14 cellular contexts compared by ENCODE assay signal in the genomic region with DNA sequence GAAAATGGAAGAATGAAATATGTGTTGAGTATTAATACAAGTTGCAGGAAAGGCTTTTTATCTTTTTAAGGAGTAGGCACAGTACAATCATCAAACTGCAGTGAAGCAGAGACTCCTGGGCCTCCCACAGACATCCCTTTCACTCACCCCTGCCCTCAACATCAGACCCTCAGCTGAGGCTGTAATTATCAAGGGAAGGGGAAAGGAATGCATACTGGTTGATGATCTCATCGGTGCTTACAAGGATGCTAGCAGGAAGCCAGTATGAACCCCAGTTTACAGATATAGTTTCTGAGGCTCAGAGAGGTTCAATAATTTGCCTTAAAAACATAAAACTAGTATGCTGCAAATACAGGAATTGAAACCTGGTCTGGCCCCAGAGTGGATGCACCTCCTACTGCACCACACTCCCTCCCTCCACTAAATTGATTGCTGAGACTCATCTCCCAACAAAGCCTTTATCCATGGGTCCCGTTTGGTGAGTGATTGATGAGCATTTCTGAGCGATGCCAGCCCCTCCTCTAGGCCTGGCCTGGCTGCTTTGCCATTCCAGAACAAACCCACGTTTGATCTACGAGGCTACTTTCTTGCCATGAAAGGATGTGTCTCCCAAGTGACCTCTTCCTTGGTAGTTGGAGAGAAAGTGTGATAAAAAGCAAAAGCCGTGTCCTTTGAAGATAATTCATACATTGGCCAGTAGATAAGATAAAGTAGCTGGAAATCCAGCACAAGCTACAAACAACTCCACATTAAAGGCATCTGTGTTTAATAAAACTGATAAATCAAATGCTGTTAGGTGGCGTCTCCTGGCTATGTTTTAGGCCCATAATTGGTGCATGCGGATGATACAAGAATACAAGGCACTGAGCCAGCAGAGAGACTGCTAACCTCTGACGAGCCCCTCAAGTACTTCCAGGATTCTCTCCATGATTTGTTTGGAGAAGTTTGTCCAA.
DNase-seq lines count a peak whose midpoint lies in the region; ATAC-seq and TF ChIP-seq lines count a peak whose summit lies in the region.
"Had no signal": no experiment of that assay in that cellular context is flagged by ENCODE, and none has a peak within 500 bp of the region (broad histone marks: within the 10 kb centered on the region; RNA-seq: fewer than 3 reads in every experiment).

No MANE protein-coding gene starts in this region.

- H3K9me3 ChIP-seq in neural progenitor cell (ENCODE audit: low read depth): no peaks in the 10 kb centered on the region

- no peaks in the 10 kb centered on the region for H3K36me3 ChIP-seq in neural progenitor cell

- H4K20me1 ChIP-seq in neural progenitor cell (ENCODE audit: low read depth): no peaks in the 10 kb centered on the region

- H3K27me3 ChIP-seq in neural progenitor cell: no peaks in the 10 kb centered on the region

- H3K36me3 Mint-ChIP-seq in neural progenitor cell: no peaks in the 10 kb centered on the region
- H3K36me3 Mint-ChIP-seq in activated T-cell treated with anti-CD3 and anti-CD28 coated beads, Interleukin-2, amount 50 U/mL, for 4 hours (ENCODE audit: insufficient read depth): no peaks in the 10 kb centered on the region

- no peak overlapping the region for H3K9ac ChIP-seq in neural progenitor cell

- DNase-seq in GM10248 (ENCODE audit: extremely low spot score): peak; percentile 14
- DNase-seq in M059J (ENCODE audit: low read depth): peak; percentile 67
- DNase-seq in amniotic epithelial cell (ENCODE audit: low read depth): peak; percentile 85
- DNase-seq in neural progenitor cell (ENCODE audit: low spot score): peak; percentile 19
- DNase-seq in activated T-cell treated with anti-CD3 and anti-CD28 coated beads, Interleukin-2, amount 50 U/mL, for 4 hours: no peak
- DNase-seq in GM10266 (ENCODE audit: extremely low spot score): no peak
- DNase-seq: activated CD8-positive, alpha-beta memory T cell treated with anti-CD3 and anti-CD28 coated beads, Interleukin-2, amount 50 U/mL, for 48 hours; activated naive CD8-positive, alpha-beta T cell treated with anti-CD3 and anti-CD28 coated beads, Interleukin-2, amount 50 U/mL, for 24 hours; GF-D8; right cardiac atrium had no signal

- no peak overlapping the region for H3K4me3 ChIP-seq in neural progenitor cell

- no peak for TF ChIP-seq CTCF in GM10248 (IDR thresholded peaks at IDR 0.05; ENCODE audit: control extremely low read depth, extremely low read depth, low read depth, missing control alignments)
- TF ChIP-seq CTCF in neural progenitor cell (IDR thresholded peaks at IDR 0.05): no peak
- no peak for TF ChIP-seq CTCF in GM10266 (IDR thresholded peaks at IDR 0.05; ENCODE audit: control insufficient read depth, insufficient read depth, low read depth, missing control alignments)

- peaks cover 6% of the 10 kb centered on the region for H3K27me3 Mint-ChIP-seq in neural progenitor cell (ENCODE audit: insufficient read depth, low read depth)
- H3K27me3 Mint-ChIP-seq in activated T-cell treated with anti-CD3 and anti-CD28 coated beads, Interleukin-2, amount 50 U/mL, for 4 hours (ENCODE audit: low read depth): peaks cover 2% of the 10 kb centered on the region
- H3K27me3 Mint-ChIP-seq: activated naive CD8-positive, alpha-beta T cell treated with anti-CD3 and anti-CD28 coated beads, Interleukin-2, amount 50 U/mL, for 24 hours; dendritic cell treated with granulocyte-macrophage colony-stimulating factor and Interleukin-4, amounts not matched to agents 40 ng/mL and 50 ng/mL, for 4 days had no signal

- TF ChIP-seq POLR2A in GM18505 (IDR thresholded peaks at IDR 0.05; ENCODE audit: borderline replicate concordance, extremely low read depth, insufficient read depth, insufficient read length): no peak

- no peaks in the 10 kb centered on the region for H3K79me2 ChIP-seq in neural progenitor cell (ENCODE audit: low read depth)

- no peaks in the 10 kb centered on the region for H3F3A ChIP-seq in neural progenitor cell (ENCODE audit: low read depth)

- H3K27ac ChIP-seq in neural progenitor cell: no peak overlapping the region
- H3K27ac ChIP-seq: C4-2B had no signal

- POLR2A ChIA-PET in GM10248 (lab: Yijun Ruan, JAX): no interaction called here

- peaks cover 2% of the 10 kb centered on the region for H3K4me1 ChIP-seq in neural progenitor cell

- CTCF ChIA-PET in GM10248 (lab: Yijun Ruan, JAX): interaction anchor here (1.0 to 1.7 kb wide), 3 partner anchors 9 to 14 kb away, joined by 3 to 4 read pairs (median 4); no protein-coding TSS in a partner anchor

- ATAC-seq in GM18505 (IDR thresholded peaks at IDR 0.05; ENCODE audit: unreplicated experiment) (no peak), HG03378 (IDR thresholded peaks at IDR 0.05; ENCODE audit: unreplicated experiment) (no peak)
- ATAC-seq in activated T-cell treated with anti-CD3 and anti-CD28 coated beads, Interleukin-2, amount 50 U/mL, for 4 hours: no peak
- ATAC-seq: activated naive CD8-positive, alpha-beta T cell treated with anti-CD3 and anti-CD28 coated beads, Interleukin-2, amount 50 U/mL, for 24 hours; right cardiac atrium had no signal

- no peak overlapping the region for H3K27ac Mint-ChIP-seq in neural progenitor cell
- H3K27ac Mint-ChIP-seq: activated naive CD8-positive, alpha-beta T cell treated with anti-CD3 and anti-CD28 coated beads, Interleukin-2, amount 50 U/mL, for 24 hours; dendritic cell treated with granulocyte-macrophage colony-stimulating factor and Interleukin-4, amounts not matched to agents 40 ng/mL and 50 ng/mL, for 4 days had no signal

- no peak overlapping the region for H2AFZ ChIP-seq in neural progenitor cell (replicated peaks)

- peaks cover 38% of the 10 kb centered on the region for H3K4me1 Mint-ChIP-seq in neural progenitor cell
- no peaks in the 10 kb centered on the region for H3K4me1 Mint-ChIP-seq in activated T-cell treated with anti-CD3 and anti-CD28 coated beads, Interleukin-2, amount 50 U/mL, for 4 hours (ENCODE audit: low read depth)
- H3K4me1 Mint-ChIP-seq: activated naive CD8-positive, alpha-beta T cell treated with anti-CD3 and anti-CD28 coated beads, Interleukin-2, amount 50 U/mL, for 24 hours had no signal

- H3K4me3 Mint-ChIP-seq in neural progenitor cell: no peak overlapping the region
- H3K4me3 Mint-ChIP-seq in activated T-cell treated with anti-CD3 and anti-CD28 coated beads, Interleukin-2, amount 50 U/mL, for 4 hours: no peak overlapping the region
- H3K4me3 Mint-ChIP-seq: activated naive CD8-positive, alpha-beta T cell treated with anti-CD3 and anti-CD28 coated beads, Interleukin-2, amount 50 U/mL, for 24 hours; dendritic cell treated with granulocyte-macrophage colony-stimulating factor and Interleukin-4, amounts not matched to agents 40 ng/mL and 50 ng/mL, for 4 days had no signal

- H3K4me2 ChIP-seq in neural progenitor cell: no peak overlapping the region

- H3K9me3 Mint-ChIP-seq in neural progenitor cell: no peaks in the 10 kb centered on the region
- H3K9me3 Mint-ChIP-seq in activated T-cell treated with anti-CD3 and anti-CD28 coated beads, Interleukin-2, amount 50 U/mL, for 4 hours: no peaks in the 10 kb centered on the region
- H3K9me3 Mint-ChIP-seq: activated naive CD8-positive, alpha-beta T cell treated with anti-CD3 and anti-CD28 coated beads, Interleukin-2, amount 50 U/mL, for 24 hours; dendritic cell treated with granulocyte-macrophage colony-stimulating factor and Interleukin-4, amounts not matched to agents 40 ng/mL and 50 ng/mL, for 4 days had no signal

Comparison
In these comparisons a context has a peak if more than half of its experiments do, and no peak if none do; other contexts are left out.
1. DNase-seq: peak in GM10248 (single experiment), M059J (single experiment), amniotic epithelial cell (single experiment) and neural progenitor cell (single experiment); none in activated T-cell treated with anti-CD3 and anti-CD28 coated beads, Interleukin-2, amount 50 U/mL, for 4 hours (single experiment) and GM10266 (single experiment).